In the genomic region with DNA sequence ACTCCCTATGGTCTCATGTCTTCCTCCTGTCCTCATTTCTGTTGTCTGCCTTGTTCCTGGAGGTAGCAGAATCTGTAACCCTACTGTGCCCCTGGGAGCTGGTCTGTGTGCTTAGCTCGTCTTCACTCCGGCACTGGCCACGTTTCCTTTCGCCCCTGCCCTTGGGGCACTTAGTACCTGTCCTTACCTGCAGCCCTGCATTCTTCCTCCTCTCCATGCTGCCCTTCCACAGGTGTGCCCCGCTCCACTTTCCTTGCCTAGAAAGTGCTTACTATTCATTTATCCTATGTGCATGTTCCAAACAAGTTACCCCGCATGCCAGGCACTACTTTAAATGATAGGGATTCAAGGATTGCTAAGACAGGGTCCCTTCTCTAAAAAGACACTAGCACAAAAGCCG, we compare ENCODE assay signal across 23 cellular contexts.
DNase-seq lines count a peak whose midpoint lies in the region; ATAC-seq and TF ChIP-seq lines count a peak whose summit lies in the region.
"Had no signal": no experiment of that assay in that cellular context is flagged by ENCODE, and none has a peak within 500 bp of the region (broad histone marks: within the 10 kb centered on the region; RNA-seq: fewer than 3 reads in every experiment).

No MANE protein-coding gene starts in this region.

- H3K36me3 ChIP-seq in mesendoderm (ENCODE audit: control insufficient read depth, insufficient read depth, low read length): no peaks in the 10 kb centered on the region
- H3K36me3 ChIP-seq: SJCRH30 had no signal

- no peak overlapping the region for H2AK5ac ChIP-seq in mesendoderm (ENCODE audit: low read length)

- intact Hi-C loops in MCF 10A (cut with micrococcal nuclease): no loop called here
- intact Hi-C loops in Right ventricle myocardium superior (cut with DNase I): no loop called here

- H3K9me3 Mint-ChIP-seq in MCF 10A (ENCODE audit: unreplicated experiment) (no peaks in the 10 kb centered on the region), type B pancreatic cell (no peaks in the 10 kb centered on the region), HFFc6 (no peaks in the 10 kb centered on the region)
- H3K9me3 Mint-ChIP-seq in stimulated activated naive CD8-positive, alpha-beta T cell treated with anti-CD3 and anti-CD28 coated beads, Interleukin-15, amount 100 ng/mL, for 72 hours: no peaks in the 10 kb centered on the region

- H3K4me1 Mint-ChIP-seq in MCF 10A (ENCODE audit: insufficient read depth, unreplicated experiment) (no peaks in the 10 kb centered on the region), type B pancreatic cell (ENCODE audit: unreplicated experiment) (peaks cover 11% of the 10 kb centered on the region), HFFc6 (ENCODE audit: low read depth) (no peaks in the 10 kb centered on the region)
- H3K4me1 Mint-ChIP-seq in stimulated activated naive CD8-positive, alpha-beta T cell treated with anti-CD3 and anti-CD28 coated beads, Interleukin-15, amount 100 ng/mL, for 72 hours: no peaks in the 10 kb centered on the region
- H3K4me1 Mint-ChIP-seq: B cell had no signal

- peak overlapping the region; percentile 15 for H3K56ac ChIP-seq in mesendoderm (ENCODE audit: low read length)

- H3K4me3 Mint-ChIP-seq in MCF 10A (ENCODE audit: unreplicated experiment) (no peak overlapping the region), type B pancreatic cell (no peak overlapping the region), HFFc6 (no peak overlapping the region)
- no peak overlapping the region for H3K4me3 Mint-ChIP-seq in stimulated activated naive CD8-positive, alpha-beta T cell treated with anti-CD3 and anti-CD28 coated beads, Interleukin-15, amount 100 ng/mL, for 72 hours
- H3K4me3 Mint-ChIP-seq: B cell, CD14-positive monocyte had no signal

- H3K27me3 Mint-ChIP-seq in MCF 10A (ENCODE audit: insufficient read depth, unreplicated experiment) (peaks cover 1% of the 10 kb centered on the region), type B pancreatic cell (peaks cover 3% of the 10 kb centered on the region), HFFc6 (ENCODE audit: insufficient read depth) (peaks cover 32% of the 10 kb centered on the region)
- H3K27me3 Mint-ChIP-seq in stimulated activated naive CD8-positive, alpha-beta T cell treated with anti-CD3 and anti-CD28 coated beads, Interleukin-15, amount 100 ng/mL, for 72 hours: peaks cover 6% of the 10 kb centered on the region

- H3K4ac ChIP-seq in mesendoderm (ENCODE audit: low read depth, low read length): no peak overlapping the region

- no peak for TF ChIP-seq CTCF in MCF 10A (IDR thresholded peaks at IDR 0.05; ENCODE audit: unreplicated experiment)
- TF ChIP-seq CTCF in coronary artery (IDR thresholded peaks at IDR 0.05): no peak
- no peak for TF ChIP-seq CTCF in type B pancreatic cell (conservative IDR thresholded peaks at IDR 0.05)
- TF ChIP-seq CTCF in HFFc6 (IDR thresholded peaks at IDR 0.05): no peak

- POLR2A ChIA-PET in MCF 10A (lab: Yijun Ruan, JAX): no interaction called here

- no peak overlapping the region for H2BK5ac ChIP-seq in mesendoderm (ENCODE audit: low read length)

- no peak overlapping the region for H4K8ac ChIP-seq in mesendoderm (ENCODE audit: low read depth, low read length)

- H3K27ac ChIP-seq in coronary artery (no peak overlapping the region), mesendoderm (ENCODE audit: low read depth, low read length) (no peak overlapping the region)
- H3K27ac ChIP-seq: HL-60, SJCRH30 had no signal

- H3K23ac ChIP-seq in mesendoderm (ENCODE audit: low read length): no peak overlapping the region

- in situ Hi-C loops in T47D (cut with HindIII; ENCODE audit: low pct_unique_long_range_greater_than_20kb, low sequenced_read_pairs): no loop called here

- ATAC-seq in stimulated activated naive CD8-positive, alpha-beta T cell treated with anti-CD3 and anti-CD28 coated beads, Interleukin-15, amount 100 ng/mL, for 72 hours: no peak
- ATAC-seq in Right ventricle myocardium superior (ENCODE audit: poor library complexity): no peak

- H3K4me2 ChIP-seq in mesendoderm (ENCODE audit: low read length): no peak overlapping the region

- H3K27ac Mint-ChIP-seq in MCF 10A (ENCODE audit: low read depth, unreplicated experiment): no peak overlapping the region
- no peak overlapping the region for H3K27ac Mint-ChIP-seq in type B pancreatic cell
- no peak overlapping the region for H3K27ac Mint-ChIP-seq in stimulated activated naive CD8-positive, alpha-beta T cell treated with anti-CD3 and anti-CD28 coated beads, Interleukin-15, amount 100 ng/mL, for 72 hours
- H3K27ac Mint-ChIP-seq in HFFc6: no peak overlapping the region
- H3K27ac Mint-ChIP-seq: B cell, CD14-positive monocyte had no signal

- no peak overlapping the region for H4K5ac ChIP-seq in mesendoderm (ENCODE audit: low read length)

- H3K27me3 ChIP-seq in mesendoderm (ENCODE audit: insufficient read depth, low read length, poor library complexity): no peaks in the 10 kb centered on the region
- H3K27me3 ChIP-seq: SJCRH30 had no signal

- H3K79me2 ChIP-seq in mesendoderm (ENCODE audit: control insufficient read depth, insufficient read depth, low read length): no peaks in the 10 kb centered on the region

- H3K4me1 ChIP-seq in mesendoderm (ENCODE audit: control insufficient read depth, low read depth, low read length): no peaks in the 10 kb centered on the region
- H3K4me1 ChIP-seq: SJCRH30 had no signal

- CTCF ChIA-PET in MCF 10A (lab: Yijun Ruan, JAX): interaction anchor here (0.9 kb wide), 1 partner anchor 106 kb away, joined by 4 read pairs; no protein-coding TSS in a partner anchor

- no peaks in the 10 kb centered on the region for H3K36me3 Mint-ChIP-seq in MCF 10A (ENCODE audit: insufficient read depth, unreplicated experiment)
- no peaks in the 10 kb centered on the region for H3K36me3 Mint-ChIP-seq in type B pancreatic cell
- no peaks in the 10 kb centered on the region for H3K36me3 Mint-ChIP-seq in HFFc6 (ENCODE audit: low read depth)
- H3K36me3 Mint-ChIP-seq: CD14-positive monocyte had no signal

- BruUV-seq in MCF 10A (replicated peaks; lab: Mats Ljungman, UMichigan): no TSS peak

- H2BK15ac ChIP-seq in mesendoderm (replicated peaks; ENCODE audit: low read depth): no peak overlapping the region

- no peak overlapping the region for H3K4me3 ChIP-seq in coronary artery
- no peak overlapping the region for H3K4me3 ChIP-seq in mesendoderm (ENCODE audit: low read length)
- H3K4me3 ChIP-seq: SJCRH30 had no signal

- H3K18ac ChIP-seq in mesendoderm (ENCODE audit: low read length): no peak overlapping the region

- H2BK120ac ChIP-seq in mesendoderm (ENCODE audit: low read depth, low read length): no peak overlapping the region

- H3K79me1 ChIP-seq in mesendoderm (ENCODE audit: low read length): no peaks in the 10 kb centered on the region

- no peak overlapping the region for H3K9ac ChIP-seq in mesendoderm (ENCODE audit: low read length)

- no CpG with 5 or more reads among the region's 7 CpGs for WGBS in mesendoderm (ENCODE audit: extremely low coverage, insufficient coverage, low lambda C conversion rate)

- DNase-seq in T47D (ENCODE audit: low read depth in 1 of 2, low spot score in 1 of 2): peak; percentile 51 to 66
- no peak for DNase-seq in MCF 10A (ENCODE audit: unreplicated experiment)
- DNase-seq in coronary artery (ENCODE audit: low spot score): peak; percentile 65
- no peak for DNase-seq in mesendoderm
- DNase-seq in type B pancreatic cell (ENCODE audit: extremely low spot score, unreplicated experiment): peak; percentile 49
- DNase-seq in stimulated activated naive CD8-positive, alpha-beta T cell treated with anti-CD3 and anti-CD28 coated beads, Interleukin-15, amount 100 ng/mL, for 72 hours: no peak
- no peak for DNase-seq in HFFc6
- DNase-seq in Right ventricle myocardium superior: no peak
- DNase-seq: EL; H7; KBM-7; NCI-H1105; NCI-H146; NCI-H2029; NCI-H2171; NCI-H345; NCI-H524; NCI-H774; NK-92 treated with Interleukin-12 subunit alpha and Interleukin-12 subunit beta, amount 100 ng/mL, for 24 hours; SJCRH30 had no signal

Comparison
In these comparisons a context has a peak if more than half of its experiments do, and no peak if none do; other contexts are left out.
1. DNase-seq: peak in T47D (2 of 2), coronary artery (single experiment) and type B pancreatic cell (single experiment); none in MCF 10A (single experiment), mesendoderm (single experiment), stimulated activated naive CD8-positive, alpha-beta T cell treated with anti-CD3 and anti-CD28 coated beads, Interleukin-15, amount 100 ng/mL, for 72 hours (0 of 2), HFFc6 (single experiment) and Right ventricle myocardium superior (single experiment).